ENCODE assay signal across 1 cellular context in genomic region chr2:232341739-232342126, GRCh38.
TF ChIP-seq lines count a peak whose summit lies in the region.

No MANE protein-coding gene starts in this region.

TF ChIP-seq in H1, 55 proteins besides CTCF, POLR2A, EP300 and RAD21:
- TF ChIP-seq RXRA (IDR thresholded peaks at IDR 0.05; ENCODE audit: insufficient read depth, low read depth, low read length) = no peak
- TF ChIP-seq KDM5A (IDR thresholded peaks at IDR 0.05; ENCODE audit: low read length) = no peak
- TF ChIP-seq BCL11A (IDR thresholded peaks at IDR 0.05; ENCODE audit: low read depth in 2 of 2, low read length in 2 of 2) = no peak
- TF ChIP-seq TAF1 (IDR thresholded peaks at IDR 0.05; ENCODE audit: low read depth, low read length) = no peak
- no peak for TF ChIP-seq CREB1 (IDR thresholded peaks at IDR 0.05)
- no peak for TF ChIP-seq CTBP2 (IDR thresholded peaks at IDR 0.05; ENCODE audit: borderline replicate concordance, insufficient read depth, insufficient read length, low read length)
- no peak for TF ChIP-seq SRF (IDR thresholded peaks at IDR 0.05; ENCODE audit: low read depth, low read length)
- no peak for TF ChIP-seq POU5F1 (IDR thresholded peaks at IDR 0.05; ENCODE audit: low read depth, low read length)
- TF ChIP-seq ASH2L (IDR thresholded peaks at IDR 0.05; ENCODE audit: low read length) = no peak
- no peak for TF ChIP-seq NRF1 (IDR thresholded peaks at IDR 0.05; ENCODE audit: low read depth, low read length)
- TF ChIP-seq SP2 (IDR thresholded peaks at IDR 0.05; ENCODE audit: low read length) = no peak
- no peak for TF ChIP-seq MAFK (IDR thresholded peaks at IDR 0.05; ENCODE audit: low read depth, low read length)
- TF ChIP-seq E2F6 (IDR thresholded peaks at IDR 0.05) = no peak
- TF ChIP-seq EGR1 (IDR thresholded peaks at IDR 0.05; ENCODE audit: borderline replicate concordance, low read depth, low read length) = no peak
- TF ChIP-seq TBP (IDR thresholded peaks at IDR 0.05; ENCODE audit: low read depth, low read length) = no peak
- TF ChIP-seq, protein P1, sequence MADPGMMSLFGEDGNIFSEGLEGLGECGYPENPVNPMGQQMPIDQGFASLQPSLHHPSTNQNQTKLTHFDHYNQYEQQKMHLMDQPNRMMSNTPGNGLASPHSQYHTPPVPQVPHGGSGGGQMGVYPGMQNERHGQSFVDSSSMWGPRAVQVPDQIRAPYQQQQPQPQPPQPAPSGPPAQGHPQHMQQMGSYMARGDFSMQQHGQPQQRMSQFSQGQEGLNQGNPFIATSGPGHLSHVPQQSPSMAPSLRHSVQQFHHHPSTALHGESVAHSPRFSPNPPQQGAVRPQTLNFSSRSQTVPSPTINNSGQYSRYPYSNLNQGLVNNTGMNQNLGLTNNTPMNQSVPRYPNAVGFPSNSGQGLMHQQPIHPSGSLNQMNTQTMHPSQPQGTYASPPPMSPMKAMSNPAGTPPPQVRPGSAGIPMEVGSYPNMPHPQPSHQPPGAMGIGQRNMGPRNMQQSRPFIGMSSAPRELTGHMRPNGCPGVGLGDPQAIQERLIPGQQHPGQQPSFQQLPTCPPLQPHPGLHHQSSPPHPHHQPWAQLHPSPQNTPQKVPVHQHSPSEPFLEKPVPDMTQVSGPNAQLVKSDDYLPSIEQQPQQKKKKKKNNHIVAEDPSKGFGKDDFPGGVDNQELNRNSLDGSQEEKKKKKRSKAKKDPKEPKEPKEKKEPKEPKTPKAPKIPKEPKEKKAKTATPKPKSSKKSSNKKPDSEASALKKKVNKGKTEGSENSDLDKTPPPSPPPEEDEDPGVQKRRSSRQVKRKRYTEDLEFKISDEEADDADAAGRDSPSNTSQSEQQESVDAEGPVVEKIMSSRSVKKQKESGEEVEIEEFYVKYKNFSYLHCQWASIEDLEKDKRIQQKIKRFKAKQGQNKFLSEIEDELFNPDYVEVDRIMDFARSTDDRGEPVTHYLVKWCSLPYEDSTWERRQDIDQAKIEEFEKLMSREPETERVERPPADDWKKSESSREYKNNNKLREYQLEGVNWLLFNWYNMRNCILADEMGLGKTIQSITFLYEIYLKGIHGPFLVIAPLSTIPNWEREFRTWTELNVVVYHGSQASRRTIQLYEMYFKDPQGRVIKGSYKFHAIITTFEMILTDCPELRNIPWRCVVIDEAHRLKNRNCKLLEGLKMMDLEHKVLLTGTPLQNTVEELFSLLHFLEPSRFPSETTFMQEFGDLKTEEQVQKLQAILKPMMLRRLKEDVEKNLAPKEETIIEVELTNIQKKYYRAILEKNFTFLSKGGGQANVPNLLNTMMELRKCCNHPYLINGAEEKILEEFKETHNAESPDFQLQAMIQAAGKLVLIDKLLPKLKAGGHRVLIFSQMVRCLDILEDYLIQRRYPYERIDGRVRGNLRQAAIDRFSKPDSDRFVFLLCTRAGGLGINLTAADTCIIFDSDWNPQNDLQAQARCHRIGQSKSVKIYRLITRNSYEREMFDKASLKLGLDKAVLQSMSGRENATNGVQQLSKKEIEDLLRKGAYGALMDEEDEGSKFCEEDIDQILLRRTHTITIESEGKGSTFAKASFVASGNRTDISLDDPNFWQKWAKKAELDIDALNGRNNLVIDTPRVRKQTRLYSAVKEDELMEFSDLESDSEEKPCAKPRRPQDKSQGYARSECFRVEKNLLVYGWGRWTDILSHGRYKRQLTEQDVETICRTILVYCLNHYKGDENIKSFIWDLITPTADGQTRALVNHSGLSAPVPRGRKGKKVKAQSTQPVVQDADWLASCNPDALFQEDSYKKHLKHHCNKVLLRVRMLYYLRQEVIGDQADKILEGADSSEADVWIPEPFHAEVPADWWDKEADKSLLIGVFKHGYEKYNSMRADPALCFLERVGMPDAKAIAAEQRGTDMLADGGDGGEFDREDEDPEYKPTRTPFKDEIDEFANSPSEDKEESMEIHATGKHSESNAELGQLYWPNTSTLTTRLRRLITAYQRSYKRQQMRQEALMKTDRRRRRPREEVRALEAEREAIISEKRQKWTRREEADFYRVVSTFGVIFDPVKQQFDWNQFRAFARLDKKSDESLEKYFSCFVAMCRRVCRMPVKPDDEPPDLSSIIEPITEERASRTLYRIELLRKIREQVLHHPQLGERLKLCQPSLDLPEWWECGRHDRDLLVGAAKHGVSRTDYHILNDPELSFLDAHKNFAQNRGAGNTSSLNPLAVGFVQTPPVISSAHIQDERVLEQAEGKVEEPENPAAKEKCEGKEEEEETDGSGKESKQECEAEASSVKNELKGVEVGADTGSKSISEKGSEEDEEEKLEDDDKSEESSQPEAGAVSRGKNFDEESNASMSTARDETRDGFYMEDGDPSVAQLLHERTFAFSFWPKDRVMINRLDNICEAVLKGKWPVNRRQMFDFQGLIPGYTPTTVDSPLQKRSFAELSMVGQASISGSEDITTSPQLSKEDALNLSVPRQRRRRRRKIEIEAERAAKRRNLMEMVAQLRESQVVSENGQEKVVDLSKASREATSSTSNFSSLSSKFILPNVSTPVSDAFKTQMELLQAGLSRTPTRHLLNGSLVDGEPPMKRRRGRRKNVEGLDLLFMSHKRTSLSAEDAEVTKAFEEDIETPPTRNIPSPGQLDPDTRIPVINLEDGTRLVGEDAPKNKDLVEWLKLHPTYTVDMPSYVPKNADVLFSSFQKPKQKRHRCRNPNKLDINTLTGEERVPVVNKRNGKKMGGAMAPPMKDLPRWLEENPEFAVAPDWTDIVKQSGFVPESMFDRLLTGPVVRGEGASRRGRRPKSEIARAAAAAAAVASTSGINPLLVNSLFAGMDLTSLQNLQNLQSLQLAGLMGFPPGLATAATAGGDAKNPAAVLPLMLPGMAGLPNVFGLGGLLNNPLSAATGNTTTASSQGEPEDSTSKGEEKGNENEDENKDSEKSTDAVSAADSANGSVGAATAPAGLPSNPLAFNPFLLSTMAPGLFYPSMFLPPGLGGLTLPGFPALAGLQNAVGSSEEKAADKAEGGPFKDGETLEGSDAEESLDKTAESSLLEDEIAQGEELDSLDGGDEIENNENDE (IDR thresholded peaks at IDR 0.05; ENCODE audit: insufficient replicate concordance, low read length) = no peak
- TF ChIP-seq ATF3 (IDR thresholded peaks at IDR 0.05; ENCODE audit: insufficient read depth, low read depth, low read length) = no peak
- no peak for TF ChIP-seq CBX5 (IDR thresholded peaks at IDR 0.05; ENCODE audit: low read depth, low read length)
- no peak for TF ChIP-seq BACH1 (IDR thresholded peaks at IDR 0.05; ENCODE audit: low read length)
